In the genomic region with DNA sequence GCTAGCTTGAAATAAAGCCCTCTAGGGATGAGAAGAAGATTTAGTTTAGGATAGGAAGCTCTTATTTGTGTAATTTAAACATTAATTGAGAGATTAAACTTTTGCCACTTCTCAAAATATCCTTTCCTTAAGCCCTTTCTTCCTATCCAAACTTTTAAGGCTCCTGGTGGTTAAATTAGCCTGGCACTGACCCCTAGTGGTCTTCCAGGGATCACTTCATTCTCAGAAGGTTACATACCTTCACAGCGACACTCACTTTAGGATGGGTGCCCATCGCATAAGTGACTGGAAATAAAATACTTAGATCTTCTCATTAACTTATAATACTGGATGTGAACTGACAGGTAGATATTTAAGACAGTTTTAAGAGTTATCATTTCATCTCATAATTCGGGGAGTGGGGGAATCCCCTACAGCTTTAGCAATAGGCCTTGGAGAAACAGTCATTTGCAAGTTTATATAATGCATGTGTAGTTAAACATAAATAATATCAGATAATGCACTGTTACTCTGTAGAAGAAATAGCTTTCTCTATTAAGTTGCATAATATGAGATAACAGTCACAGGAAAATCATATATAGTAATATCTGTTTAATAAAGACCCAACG, we compare ENCODE assay signal across 9 cellular contexts. TPM values are rescaled to one million over a fixed set of nuclear protein-coding genes. Genes with fewer than 3 reads are reported as not detected.
A peak's percentile ranks its signal among the peaks of the same experiment; 100 is the strongest.
DNase-seq lines count a peak whose midpoint lies in the region; ATAC-seq and TF ChIP-seq lines count a peak whose summit lies in the region.
"Had no signal": no experiment of that assay in that cellular context is flagged by ENCODE, and none has a peak within 500 bp of the region (broad histone marks: within the 10 kb centered on the region; RNA-seq: fewer than 3 reads in every experiment).

No MANE protein-coding gene starts in this region.

- DNase-seq in NCI-H1092 treated with DMSO at 0.1 percent for 48 hours (lab: John Stamatoyannopoulos, UW) (peak; percentile 19), NCI-H1092 (lab: John Stamatoyannopoulos, UW) (no peak), HK-2 (ENCODE audit: unreplicated experiment) (peak; percentile 30), PC-3 (peak; percentile 68)
- no peak for DNase-seq in effector memory CD8-positive, alpha-beta T cell
- no peak for DNase-seq in T-helper 2 cell treated with Interferon-gamma antibody and Interleukin-4, amounts not matched to agents 5 μg/mL and 100 μg/mL, for 36 hours (ENCODE audit: low spot score)

- no peaks in the 10 kb centered on the region for H4K20me1 ChIP-seq in PC-3 (ENCODE audit: low read length)

- H3K4me3 ChIP-seq in PC-3 (ENCODE audit: low read length), result no peak overlapping the region

- peaks cover 78 to 91% of the 10 kb centered on the region in 2 donors for H3K27me3 Mint-ChIP-seq in effector memory CD8-positive, alpha-beta T cell
- H3K27me3 Mint-ChIP-seq in nephron (ENCODE audit: low read depth), result peaks cover 99% of the 10 kb centered on the region
- H3K27me3 Mint-ChIP-seq in T-helper 2 cell treated with Interferon-gamma antibody and Interleukin-4, amounts not matched to agents 5 μg/mL and 100 μg/mL, for 36 hours (ENCODE audit: low read depth), result peaks cover 77% of the 10 kb centered on the region

- H3K4me3 Mint-ChIP-seq in effector memory CD8-positive, alpha-beta T cell, result no peak overlapping the region
- H3K4me3 Mint-ChIP-seq in nephron, result no peak overlapping the region
- H3K4me3 Mint-ChIP-seq in T-helper 2 cell treated with Interferon-gamma antibody and Interleukin-4, amounts not matched to agents 5 μg/mL and 100 μg/mL, for 36 hours, result no peak overlapping the region
- H3K4me3 Mint-ChIP-seq: CD4-positive, alpha-beta memory T cell had no signal

- H3K9ac ChIP-seq in PC-3 (ENCODE audit: low read length), result no peak overlapping the region

- TF ChIP-seq CTCF in PC-3 (conservative IDR thresholded peaks at IDR 0.05; ENCODE audit: low read depth, low read length) (peak; percentile 72), nephron (IDR thresholded peaks at IDR 0.05; ENCODE audit: unreplicated experiment in 3 of 3) (peak; percentile 74 to 84 (median 74))

- H3K9me3 ChIP-seq in PC-3 (ENCODE audit: low read length), result no peaks in the 10 kb centered on the region

- H3F3A ChIP-seq in PC-3 (ENCODE audit: low read length, unreplicated experiment), result no peaks in the 10 kb centered on the region

- peaks cover 3% of the 10 kb centered on the region for H3K36me3 Mint-ChIP-seq in effector memory CD8-positive, alpha-beta T cell (ENCODE audit: insufficient read depth)
- no peaks in the 10 kb centered on the region for H3K36me3 Mint-ChIP-seq in nephron (ENCODE audit: low read depth)
- H3K36me3 Mint-ChIP-seq in T-helper 2 cell treated with Interferon-gamma antibody and Interleukin-4, amounts not matched to agents 5 μg/mL and 100 μg/mL, for 36 hours (ENCODE audit: low read depth), result no peaks in the 10 kb centered on the region
- H3K36me3 Mint-ChIP-seq: CD4-positive, alpha-beta memory T cell had no signal

- no peaks in the 10 kb centered on the region for H3K79me2 ChIP-seq in PC-3 (ENCODE audit: low read length)

- CTCF ChIA-PET in PC-3 (lab: Charles Lee), result no interaction called here

- POLR2A ChIA-PET in PC-3 (lab: Charles Lee; ENCODE audit: unreplicated experiment), result no interaction called here

- no peak overlapping the region for H3K27ac Mint-ChIP-seq in effector memory CD8-positive, alpha-beta T cell
- H3K27ac Mint-ChIP-seq in nephron, result no peak overlapping the region
- H3K27ac Mint-ChIP-seq in T-helper 2 cell treated with Interferon-gamma antibody and Interleukin-4, amounts not matched to agents 5 μg/mL and 100 μg/mL, for 36 hours, result no peak overlapping the region
- H3K27ac Mint-ChIP-seq: CD4-positive, alpha-beta memory T cell had no signal

- H3K27me3 ChIP-seq in PC-3 (ENCODE audit: low read length), result no peaks in the 10 kb centered on the region

- H3K9me2 ChIP-seq in PC-3 (replicated peaks; ENCODE audit: low read length), result no peaks in the 10 kb centered on the region

- intact Hi-C loops in PC-3 (cut with micrococcal nuclease), result loop anchor here (1.0 to 10.0 kb wide), 6 partner anchors 56 to 540 kb away; no protein-coding TSS in a partner anchor

- no peaks in the 10 kb centered on the region for H3K9me3 Mint-ChIP-seq in effector memory CD8-positive, alpha-beta T cell
- no peaks in the 10 kb centered on the region for H3K9me3 Mint-ChIP-seq in nephron
- H3K9me3 Mint-ChIP-seq in T-helper 2 cell treated with Interferon-gamma antibody and Interleukin-4, amounts not matched to agents 5 μg/mL and 100 μg/mL, for 36 hours, result no peaks in the 10 kb centered on the region

- no peaks in the 10 kb centered on the region for H3K36me3 ChIP-seq in PC-3 (ENCODE audit: low read depth, low read length)

- no peak overlapping the region for H3K27ac ChIP-seq in PC-3 (ENCODE audit: low read length)

- H3K4me2 ChIP-seq in PC-3 (ENCODE audit: low read length), result no peak overlapping the region

- H3K4me1 Mint-ChIP-seq in effector memory CD8-positive, alpha-beta T cell (ENCODE audit: low read depth in 2 of 2), result peaks cover 10 to 13% of the 10 kb centered on the region in 2 donors
- H3K4me1 Mint-ChIP-seq in nephron, result peaks cover 17% of the 10 kb centered on the region
- peaks cover 29% of the 10 kb centered on the region for H3K4me1 Mint-ChIP-seq in T-helper 2 cell treated with Interferon-gamma antibody and Interleukin-4, amounts not matched to agents 5 μg/mL and 100 μg/mL, for 36 hours (ENCODE audit: low read depth)

- ATAC-seq in GM21390 (IDR thresholded peaks at IDR 0.05; ENCODE audit: unreplicated experiment) (peak; percentile 66), PC-3 (peak; percentile 76)
- ATAC-seq in effector memory CD8-positive, alpha-beta T cell (replicated peaks), result peak; percentile 61

- no peaks in the 10 kb centered on the region for H3K4me1 ChIP-seq in PC-3 (ENCODE audit: insufficient read depth, low read length)

- BruUV-seq in PC-3 (replicated peaks; lab: Mats Ljungman, UMichigan), result no TSS peak

- no peak overlapping the region for H2AFZ ChIP-seq in PC-3 (ENCODE audit: low read length)

RNA-seq across cellular contexts. Expression of a gene that starts 7.4 kb away (rescaled TPM):
- total RNA-seq in PC-3 (2014; rRNA removed), result 0.12 and 0.80 TPM in 2 replicates
- total RNA-seq: CD4-positive, alpha-beta memory T cell had no signal

RNA-seq across cellular contexts. Expression of a gene that starts 22.2 kb away (rescaled TPM):
- 4.3 and 10.4 TPM in 2 replicates for total RNA-seq in PC-3 (2014; rRNA removed)
- total RNA-seq: CD4-positive, alpha-beta memory T cell had no signal

Comparison
In these comparisons a context has a peak if more than half of its experiments do, and no peak if none do; other contexts are left out.
1. DNase-seq: peak in NCI-H1092 treated with DMSO at 0.1 percent for 48 hours (single experiment), HK-2 (single experiment) and PC-3 (single experiment); none in NCI-H1092 (single experiment), effector memory CD8-positive, alpha-beta T cell (0 of 3) and T-helper 2 cell treated with Interferon-gamma antibody and Interleukin-4, amounts not matched to agents 5 μg/mL and 100 μg/mL, for 36 hours (single experiment).
2. Peak in every context shown above with its lines, with median percentiles within 50 percentile points of each other: ATAC-seq.